13 cellular contexts compared by ENCODE assay signal in the genomic region with DNA sequence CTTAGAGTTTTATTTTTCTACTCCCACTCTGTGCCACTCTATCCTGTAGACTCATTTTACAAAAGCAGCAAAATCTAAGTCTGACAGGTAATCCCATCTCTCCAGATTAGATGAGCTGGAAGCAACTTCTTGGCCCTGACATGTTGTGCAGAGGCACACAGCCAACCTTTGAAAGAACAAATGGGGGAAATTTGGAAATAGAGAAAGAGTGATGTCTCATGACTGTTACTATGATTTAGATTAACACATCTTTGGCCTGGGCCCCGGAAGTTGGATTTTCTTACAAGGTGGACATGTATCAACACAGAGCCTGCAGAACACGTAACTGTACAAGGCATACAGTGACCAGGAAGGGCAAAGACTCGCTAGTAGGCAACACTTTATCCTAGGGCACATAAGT.
DNase-seq lines count a peak whose midpoint lies in the region; ATAC-seq and TF ChIP-seq lines count a peak whose summit lies in the region.
"Had no signal": no experiment of that assay in that cellular context is flagged by ENCODE, and none has a peak within 500 bp of the region (broad histone marks: within the 10 kb centered on the region; RNA-seq: fewer than 3 reads in every experiment).

No MANE protein-coding gene starts in this region.

- no peaks in the 10 kb centered on the region for H3K36me3 ChIP-seq in RWPE2 (ENCODE audit: low read depth)

- no peaks in the 10 kb centered on the region for H3K27me3 ChIP-seq in HL-60 (ENCODE audit: insufficient read depth, poor library complexity, severe bottlenecking)
- H3K27me3 ChIP-seq in RWPE2 (ENCODE audit: insufficient read depth, poor library complexity, severe bottlenecking), result no peaks in the 10 kb centered on the region

- peak overlapping the region; percentile 52 to 86 (median 78) for H3K27ac Mint-ChIP-seq in nephron
- H3K27ac Mint-ChIP-seq in naive thymus-derived CD8-positive, alpha-beta T cell, result peak overlapping the region in 1 of 10 donors; percentile 1

- POLR2A ChIA-PET in naive thymus-derived CD8-positive, alpha-beta T cell (lab: Charles Lee), result no interaction called here

- H3K4me3 ChIP-seq in HL-60 (replicated peaks; ENCODE audit: insufficient read depth, low read length) (no peak overlapping the region), RWPE2 (ENCODE audit: severe bottlenecking) (no peak overlapping the region)

- TF ChIP-seq CTCF in HL-60 (IDR thresholded peaks at IDR 0.05; ENCODE audit: insufficient read depth, low read length) (no peak), RWPE2 (IDR thresholded peaks at IDR 0.05; ENCODE audit: poor library complexity, severe bottlenecking) (no peak), nephron (IDR thresholded peaks at IDR 0.05; ENCODE audit: unreplicated experiment in 3 of 3) (no peak)

- ATAC-seq in RWPE2 (ENCODE audit: low read depth) (peak; percentile 86), esophagus mucosa (peak; percentile 97), HG03565 (IDR thresholded peaks at IDR 0.05; ENCODE audit: unreplicated experiment) (no peak), HG03095 (IDR thresholded peaks at IDR 0.05; ENCODE audit: unreplicated experiment) (no peak)
- ATAC-seq in naive thymus-derived CD8-positive, alpha-beta T cell, result no peak

- H3K4me1 Mint-ChIP-seq in nephron, result peaks cover 30% of the 10 kb centered on the region
- H3K4me1 Mint-ChIP-seq in naive thymus-derived CD8-positive, alpha-beta T cell, result peaks cover 10 to 13% (median 11%) of the 10 kb centered on the region in 4 donors

- peaks cover 32% of the 10 kb centered on the region for H3K9me3 Mint-ChIP-seq in nephron
- peaks cover 0 to 60% (median 35%) of the 10 kb centered on the region in 9 donors for H3K9me3 Mint-ChIP-seq in naive thymus-derived CD8-positive, alpha-beta T cell

- peaks cover 19% of the 10 kb centered on the region for H3K4me1 ChIP-seq in RWPE2 (ENCODE audit: insufficient read depth, poor library complexity, severe bottlenecking)

- H3K9me3 ChIP-seq in RWPE2 (ENCODE audit: severe bottlenecking), result peaks cover 2% of the 10 kb centered on the region

- H3K36me3 Mint-ChIP-seq in nephron (ENCODE audit: low read depth), result peaks cover 6% of the 10 kb centered on the region
- H3K36me3 Mint-ChIP-seq in naive thymus-derived CD8-positive, alpha-beta T cell, result peaks cover 2 to 44% (median 9%) of the 10 kb centered on the region in 3 donors

- H3K4me3 Mint-ChIP-seq in nephron, result no peak overlapping the region
- H3K4me3 Mint-ChIP-seq in naive thymus-derived CD8-positive, alpha-beta T cell, result no peak overlapping the region

- peak overlapping the region; percentile 84 for H3K27ac ChIP-seq in HL-60 (replicated peaks)
- H3K27ac ChIP-seq in RWPE2 (ENCODE audit: poor library complexity, severe bottlenecking), result peak overlapping the region; percentile 94

- no peaks in the 10 kb centered on the region for H3K27me3 Mint-ChIP-seq in nephron (ENCODE audit: low read depth)
- H3K27me3 Mint-ChIP-seq in naive thymus-derived CD8-positive, alpha-beta T cell, result peaks cover 22 to 46% (median 28%) of the 10 kb centered on the region in 5 donors

- DNase-seq in HL-60 (ENCODE audit: low read depth in 1 of 2, low spot score in 1 of 2) (no peak), RWPE2 (ENCODE audit: low spot score) (peak; percentile 81), DMS53 treated with DMSO at 0.1 percent for 48 hours (lab: John Stamatoyannopoulos, UW; ENCODE audit: unreplicated experiment) (no peak)
- DNase-seq in naive thymus-derived CD8-positive, alpha-beta T cell, result no peak
- DNase-seq: H7, NCI-H1092 treated with DMSO at 0.1 percent for 48 hours, NCI-H1694, NCI-H2107, Right ventricle myocardium superior had no signal

Comparison
In these comparisons a context has a peak if more than half of its experiments do, and no peak if none do; other contexts are left out.
1. ATAC-seq: peak in RWPE2 (single experiment) and esophagus mucosa (single experiment); none in HG03565 (single experiment), naive thymus-derived CD8-positive, alpha-beta T cell (0 of 2) and HG03095 (single experiment).